In the genomic region with DNA sequence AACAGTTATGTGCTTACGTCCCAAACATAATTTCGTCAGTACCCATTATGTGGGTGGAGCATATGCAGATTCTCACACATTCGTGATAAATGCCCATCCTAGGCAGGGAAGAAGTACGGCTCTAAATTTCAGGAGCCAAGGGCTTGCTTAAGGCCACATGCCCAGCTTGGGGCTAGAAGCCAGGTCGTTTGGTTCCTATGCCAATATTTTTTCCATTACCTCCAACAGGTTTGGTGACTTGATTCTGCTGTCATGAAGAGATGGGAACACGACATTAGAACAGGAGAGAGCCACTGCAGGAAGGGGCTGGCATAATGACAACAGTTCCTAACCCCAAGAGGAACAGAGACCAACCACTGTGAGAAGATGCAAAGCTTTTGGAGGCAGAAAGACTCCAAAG, we compare ENCODE assay signal across 1 cellular context.
TF ChIP-seq lines count a peak whose summit lies in the region.

No MANE protein-coding gene starts in this region.

TF ChIP-seq in IMR-90, 13 proteins besides CTCF, POLR2A, EP300 and RAD21 (continued from another document):
- TF ChIP-seq NFE2L2 (IDR thresholded peaks at IDR 0.05; ENCODE audit: low read depth, low read length): no peak
- no peak for TF ChIP-seq BHLHE40 (IDR thresholded peaks at IDR 0.05; ENCODE audit: low read depth, low read length)
- TF ChIP-seq MXI1 (IDR thresholded peaks at IDR 0.05; ENCODE audit: borderline replicate concordance, low read depth, low read length): no peak
- no peak for TF ChIP-seq MAFK (IDR thresholded peaks at IDR 0.05; ENCODE audit: low read depth, low read length)
- no peak for TF ChIP-seq CEBPB (IDR thresholded peaks at IDR 0.05; ENCODE audit: low read depth, low read length)
- TF ChIP-seq, protein P1, sequence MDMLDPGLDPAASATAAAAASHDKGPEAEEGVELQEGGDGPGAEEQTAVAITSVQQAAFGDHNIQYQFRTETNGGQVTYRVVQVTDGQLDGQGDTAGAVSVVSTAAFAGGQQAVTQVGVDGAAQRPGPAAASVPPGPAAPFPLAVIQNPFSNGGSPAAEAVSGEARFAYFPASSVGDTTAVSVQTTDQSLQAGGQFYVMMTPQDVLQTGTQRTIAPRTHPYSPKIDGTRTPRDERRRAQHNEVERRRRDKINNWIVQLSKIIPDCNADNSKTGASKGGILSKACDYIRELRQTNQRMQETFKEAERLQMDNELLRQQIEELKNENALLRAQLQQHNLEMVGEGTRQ (IDR thresholded peaks at IDR 0.05; ENCODE audit: low read depth, low read length): no peak
- no peak for TF ChIP-seq CHD1 (IDR thresholded peaks at IDR 0.05; ENCODE audit: low read depth, low read length)
